27 cellular contexts compared by ENCODE assay signal in genomic region chr12:21813125-21813524, GRCh38. TPM values are rescaled to one million over a fixed set of nuclear protein-coding genes. Genes with fewer than 3 reads are reported as not detected.
"Had no signal": no experiment of that assay in that cellular context is flagged by ENCODE, and none has a peak within 500 bp of the region (broad histone marks: within the 10 kb centered on the region; RNA-seq: fewer than 3 reads in every experiment).

No MANE protein-coding gene starts in this region.

- ATAC-seq: left colon; lower lobe of right lung; naive thymus-derived CD8-positive, alpha-beta T cell; stimulated activated effector memory CD8-positive, alpha-beta T cell treated with anti-CD3 and anti-CD28 coated beads, Interleukin-12 subunit alpha, Interleukin-12 subunit beta, amount 100 ng/mL, for 72 hours had no signal

- H3K27me3 ChIP-seq: esophagus squamous epithelium, ovary, sigmoid colon, stomach, thyroid gland, vagina had no signal

- H3K4me3 ChIP-seq: esophagus squamous epithelium, lower lobe of right lung, ovary, psoas muscle, sigmoid colon, stomach, thyroid gland, vagina had no signal

- H3K36me3 ChIP-seq: esophagus squamous epithelium, lower lobe of right lung, ovary, sigmoid colon, thyroid gland, vagina had no signal

- H3K27ac ChIP-seq: esophagus squamous epithelium, lower lobe of right lung, ovary, psoas muscle, sigmoid colon, stomach, thyroid gland, vagina had no signal

- H3K9me3 ChIP-seq: esophagus squamous epithelium, lower lobe of right lung, ovary, psoas muscle, sigmoid colon, stomach, thyroid gland, vagina had no signal

- H3K4me1 ChIP-seq: esophagus squamous epithelium, lower lobe of right lung, psoas muscle, sigmoid colon, stomach, thyroid gland, vagina had no signal

- DNase-seq: effector memory CD4-positive, alpha-beta T cell; esophagus squamous epithelium; foreskin melanocyte; hypothalamus; immature natural killer cell; islet precursor cell; kidney glomerular epithelial cell; left colon; left ventricle myocardium superior; lower lobe of right lung; naive thymus-derived CD8-positive, alpha-beta T cell; nephron progenitor cell; nucleus accumbens; ovary; posterior cingulate gyrus; psoas muscle; right cardiac atrium; sigmoid colon; stimulated activated CD4-positive, alpha-beta T cell treated with anti-CD3 and anti-CD28 coated beads, Interleukin-2, amount 100 ng/mL, for 24 hours; stimulated activated CD4-positive, alpha-beta T cell treated with anti-CD3 and anti-CD28 coated beads, Interleukin-4, amount 100 ng/mL, for 24 hours; stimulated activated naive CD4-positive, alpha-beta T cell treated with Interleukin-2 at 50 U/mL for 16 hours; stomach; thyroid gland; trophoblast cell had no signal

RNA-seq across cellular contexts. Expression of gene KCNJ8, which starts 38.6 kb away (rescaled TPM):
- total RNA-seq: endothelial cell of umbilical vein; naive thymus-derived CD8-positive, alpha-beta T cell had no signal
